ENCODE assay signal across 8 cellular contexts in genomic region chr7:122885583-122886356, GRCh38. TPM values are rescaled to one million over a fixed set of nuclear protein-coding genes. Genes with fewer than 3 reads are reported as not detected.
A peak's percentile ranks its signal among the peaks of the same experiment; 100 is the strongest.
DNase-seq lines count a peak whose midpoint lies in the region; ATAC-seq and TF ChIP-seq lines count a peak whose summit lies in the region.

No MANE protein-coding gene starts in this region.

- no peaks in the 10 kb centered on the region for H3K9me3 ChIP-seq in HEK293 (ENCODE audit: control insufficient read depth, insufficient read depth, low read depth, low read length)
- H3K9me3 ChIP-seq in iPS DF 6.9 (ENCODE audit: control insufficient read depth, insufficient read depth, low read length) = no peaks in the 10 kb centered on the region
- H3K9me3 ChIP-seq in gastrocnemius medialis = no peaks in the 10 kb centered on the region

- H3K27me3 Mint-ChIP-seq in activated CD4-positive, alpha-beta T cell treated with anti-CD3 and anti-CD28 coated beads, Interleukin-2, amount 10 ng/mL, durations not matched to agents 7 days and 5 days = peaks cover 55% of the 10 kb centered on the region
- peaks cover 16 to 33% of the 10 kb centered on the region in 2 donors for H3K27me3 Mint-ChIP-seq in natural killer cell treated with Interleukin-12 subunit alpha and Interleukin-12 subunit beta and Interleukin-15 and Interleukin-18, amount 100 ng/mL, for 72 hours

- WGBS in iPS DF 6.9 (ENCODE audit: insufficient coverage, insufficient read length) = no CpG with 5 or more reads among the region's 70 CpGs

- H3K36me3 Mint-ChIP-seq in activated CD4-positive, alpha-beta T cell treated with anti-CD3 and anti-CD28 coated beads, Interleukin-2, amount 10 ng/mL, durations not matched to agents 7 days and 5 days (ENCODE audit: low read depth) = no peaks in the 10 kb centered on the region
- no peaks in the 10 kb centered on the region for H3K36me3 Mint-ChIP-seq in natural killer cell treated with Interleukin-12 subunit alpha and Interleukin-12 subunit beta and Interleukin-15 and Interleukin-18, amount 100 ng/mL, for 72 hours

- in situ Hi-C loops in astrocyte of the cerebellum (cut with HindIII; ENCODE audit: low sequenced_read_pairs) (no loop called here), gastrocnemius medialis (cut with MboI; ENCODE audit: low sequenced_read_pairs in 4 of 4) (no loop called here)

- intact Hi-C loops in gastrocnemius medialis (cut with DNase I; ENCODE audit: low total_unique reads) = loop anchor here (5.0 kb wide), 1 partner anchor 83 kb away; no protein-coding TSS in a partner anchor

- H3K4me1 ChIP-seq in HEK293 (ENCODE audit: control insufficient read depth, insufficient read depth, low read length) = peaks cover 30% of the 10 kb centered on the region
- H3K4me1 ChIP-seq in iPS DF 6.9 (ENCODE audit: control insufficient read depth, insufficient read depth, low read length) = peaks cover 2% of the 10 kb centered on the region; the same call in 1 of the 2 replicates
- H3K4me1 ChIP-seq in gastrocnemius medialis = no peaks in the 10 kb centered on the region

- peak overlapping the region; percentile 48 for H3K4me3 Mint-ChIP-seq in activated CD4-positive, alpha-beta T cell treated with anti-CD3 and anti-CD28 coated beads, Interleukin-2, amount 10 ng/mL, durations not matched to agents 7 days and 5 days
- no peak overlapping the region for H3K4me3 Mint-ChIP-seq in natural killer cell treated with Interleukin-12 subunit alpha and Interleukin-12 subunit beta and Interleukin-15 and Interleukin-18, amount 100 ng/mL, for 72 hours

- no peak for TF ChIP-seq POLR2A in gastrocnemius medialis (IDR thresholded peaks at IDR 0.05)

- no peak for DNase-seq in activated CD4-positive, alpha-beta T cell treated with anti-CD3 and anti-CD28 coated beads, Interleukin-2, amount 10 ng/mL, durations not matched to agents 7 days and 5 days
- no peak for DNase-seq in activated CD4-positive, alpha-beta T cell treated with anti-CD3 and anti-CD28 coated beads for 4 hours
- DNase-seq in NCI-H1092 treated with DMSO at 0.1 percent for 48 hours (lab: John Stamatoyannopoulos, UW) (peak; percentile 58), astrocyte of the cerebellum (ENCODE audit: low read depth) (no peak), iPS DF 6.9 (ENCODE audit: low read depth, low spot score) (no peak), gastrocnemius medialis (no peak)
- no peak for DNase-seq in natural killer cell treated with Interleukin-12 subunit alpha and Interleukin-12 subunit beta and Interleukin-15 and Interleukin-18, amount 100 ng/mL, for 72 hours (ENCODE audit: low spot score)

- CTCF ChIA-PET in activated CD4-positive, alpha-beta T cell treated with anti-CD3 and anti-CD28 coated beads, Interleukin-2, amount 10 ng/mL, durations not matched to agents 7 days and 5 days (lab: Charles Lee) = no interaction called here
- CTCF ChIA-PET in HEK293 (lab: Yijun Ruan, JAX) = interaction anchor here (0.6 to 0.7 kb wide), 3 partner anchors 66 to 1440 kb away, joined by 3 read pairs; no protein-coding TSS in a partner anchor

- peaks cover 8% of the 10 kb centered on the region for H3K4me1 Mint-ChIP-seq in activated CD4-positive, alpha-beta T cell treated with anti-CD3 and anti-CD28 coated beads, Interleukin-2, amount 10 ng/mL, durations not matched to agents 7 days and 5 days
- H3K4me1 Mint-ChIP-seq in natural killer cell treated with Interleukin-12 subunit alpha and Interleukin-12 subunit beta and Interleukin-15 and Interleukin-18, amount 100 ng/mL, for 72 hours (ENCODE audit: low read depth in 2 of 2) = no peaks in the 10 kb centered on the region

- H3K27me3 ChIP-seq in iPS DF 6.9 (ENCODE audit: control insufficient read depth, insufficient read depth, low read length) = no peaks in the 10 kb centered on the region
- peaks cover 4 to 19% (median 10%) of the 10 kb centered on the region in 3 donors for H3K27me3 ChIP-seq in gastrocnemius medialis

- no peak overlapping the region for H3K27ac Mint-ChIP-seq in activated CD4-positive, alpha-beta T cell treated with anti-CD3 and anti-CD28 coated beads, Interleukin-2, amount 10 ng/mL, durations not matched to agents 7 days and 5 days
- no peak overlapping the region for H3K27ac Mint-ChIP-seq in natural killer cell treated with Interleukin-12 subunit alpha and Interleukin-12 subunit beta and Interleukin-15 and Interleukin-18, amount 100 ng/mL, for 72 hours

- TF ChIP-seq CTCF in HEK293 (tag by site-specific recombination; IDR thresholded peaks at IDR 0.05) = peak; percentile 63
- peak; percentile 18 for TF ChIP-seq CTCF in astrocyte of the cerebellum (IDR thresholded peaks at IDR 0.05; ENCODE audit: low read depth, low read length, missing control alignments)
- TF ChIP-seq CTCF in gastrocnemius medialis (IDR thresholded peaks at IDR 0.05 in 4 of 5, conservative IDR thresholded peaks at IDR 0.05 in 1 of 5) = no peak

- POLR2A ChIA-PET in activated CD4-positive, alpha-beta T cell treated with anti-CD3 and anti-CD28 coated beads, Interleukin-2, amount 10 ng/mL, durations not matched to agents 7 days and 5 days (lab: Charles Lee) = no interaction called here
- POLR2A ChIA-PET in HEK293 (lab: Yijun Ruan, JAX) = no interaction called here

- peak overlapping the region; percentile 75 for H3K4me3 ChIP-seq in HEK293 (ENCODE audit: low read depth, low read length)
- H3K4me3 ChIP-seq in astrocyte of the cerebellum (ENCODE audit: low read depth, low read length) = peak overlapping the region; percentile 81
- peak overlapping the region; percentile 69 for H3K4me3 ChIP-seq in iPS DF 6.9 (ENCODE audit: low read length)
- H3K4me3 ChIP-seq in gastrocnemius medialis = peak overlapping the region; percentile 65 to 82 (median 68)

- H3K36me3 ChIP-seq in HEK293 (ENCODE audit: control insufficient read depth in 2 of 2, insufficient read depth in 1 of 2, low read length in 2 of 2) (no peaks in the 10 kb centered on the region), iPS DF 6.9 (ENCODE audit: control insufficient read depth, insufficient read depth, low read length) (no peaks in the 10 kb centered on the region), gastrocnemius medialis (no peaks in the 10 kb centered on the region)

- no peaks in the 10 kb centered on the region for H3K9me3 Mint-ChIP-seq in activated CD4-positive, alpha-beta T cell treated with anti-CD3 and anti-CD28 coated beads, Interleukin-2, amount 10 ng/mL, durations not matched to agents 7 days and 5 days
- peaks cover 6% of the 10 kb centered on the region for H3K9me3 Mint-ChIP-seq in natural killer cell treated with Interleukin-12 subunit alpha and Interleukin-12 subunit beta and Interleukin-15 and Interleukin-18, amount 100 ng/mL, for 72 hours

- H3K27ac ChIP-seq in HEK293 (ENCODE audit: extremely low read depth, low read depth, low read length) = peak overlapping the region; percentile 95
- H3K27ac ChIP-seq in iPS DF 6.9 (ENCODE audit: low read length) = no peak overlapping the region
- peak overlapping the region; percentile 67 to 80 (median 71) for H3K27ac ChIP-seq in gastrocnemius medialis

- ATAC-seq in gastrocnemius medialis = peak; percentile 17 to 28
- no peak for ATAC-seq in natural killer cell treated with Interleukin-12 subunit alpha and Interleukin-12 subunit beta and Interleukin-15 and Interleukin-18, amount 100 ng/mL, for 72 hours

TF ChIP-seq in HEK293, 187 proteins besides CTCF, POLR2A, EP300 and RAD21 (continues in another document):
- peak; percentile 11; the same call in 1 of the 2 replicates for TF ChIP-seq YY1 (tag by site-specific recombination; IDR thresholded peaks at IDR 0.05)
- no peak for TF ChIP-seq ZNF670 (tag by site-specific recombination; IDR thresholded peaks at IDR 0.05; ENCODE audit: low read depth)
- TF ChIP-seq ZNF660 (tag by site-specific recombination; IDR thresholded peaks at IDR 0.05) = peak; percentile 5; the same call in 1 of the 2 replicates
- TF ChIP-seq KLF10 (tag by site-specific recombination; IDR thresholded peaks at IDR 0.05) = peak; percentile 15; the same call in 1 of the 2 replicates
- no peak for TF ChIP-seq ZNF184 (tag by site-specific recombination; IDR thresholded peaks at IDR 0.05)
- TF ChIP-seq ZNF2 (tag by site-specific recombination; IDR thresholded peaks at IDR 0.05) = 0 out of 2 replicates have a peak, but pooled peaks have one; percentile 23
- TF ChIP-seq KLF9 (tag by site-specific recombination; IDR thresholded peaks at IDR 0.05; ENCODE audit: low read depth) = no peak
- TF ChIP-seq ZBTB44 (tag by site-specific recombination; IDR thresholded peaks at IDR 0.05) = peak; percentile 65
- 0 out of 2 replicates have a peak, but pooled peaks have one; percentile 31 for TF ChIP-seq ZNF596 (tag by site-specific recombination; IDR thresholded peaks at IDR 0.05)

RNA-seq across cellular contexts. Expression of gene CADPS2, which starts 0.5 kb away (rescaled TPM):
- total RNA-seq in activated CD4-positive, alpha-beta T cell treated with anti-CD3 and anti-CD28 coated beads, Interleukin-2, amount 10 ng/mL, durations not matched to agents 7 days and 5 days = not detected
- 1 to 10 TPM; 2.1 to 3.7 (median 2.8) TPM for total RNA-seq in gastrocnemius medialis
- not detected for total RNA-seq in natural killer cell treated with Interleukin-12 subunit alpha and Interleukin-12 subunit beta and Interleukin-15 and Interleukin-18, amount 100 ng/mL, for 72 hours

Comparison
In these comparisons a context has a peak if more than half of its experiments do, and no peak if none do; other contexts are left out.
1. CTCF ChIP-seq: peak in HEK293 (single experiment) and astrocyte of the cerebellum (single experiment); none in gastrocnemius medialis (0 of 5).
2. ATAC-seq: peak in gastrocnemius medialis (2 of 2); none in natural killer cell treated with Interleukin-12 subunit alpha and Interleukin-12 subunit beta and Interleukin-15 and Interleukin-18, amount 100 ng/mL, for 72 hours (0 of 2).
3. Peak in every context shown above with its lines, with median percentiles within 50 percentile points of each other: H3K4me3 ChIP-seq.